Comparison of ENCODE assay signal across 15 cellular contexts in genomic region chr1:63611231-63611630, GRCh38. TPM values are rescaled to one million over a fixed set of nuclear protein-coding genes. Genes with fewer than 3 reads are reported as not detected.
A peak's percentile ranks its signal among the peaks of the same experiment; 100 is the strongest.
DNase-seq lines count a peak whose midpoint lies in the region; ATAC-seq and TF ChIP-seq lines count a peak whose summit lies in the region.
"Had no signal": no experiment of that assay in that cellular context is flagged by ENCODE, and none has a peak within 500 bp of the region (broad histone marks: within the 10 kb centered on the region; RNA-seq: fewer than 3 reads in every experiment).

No MANE protein-coding gene starts in this region.

- dilution Hi-C loops in IMR-90 (cut with HindIII; ENCODE audit: low sequenced_read_pairs, unreplicated experiment) = no loop called here

- H3K27ac ChIP-seq in IMR-90 (ENCODE audit: insufficient read depth, low read length) (no peak overlapping the region), adrenal gland (no peak overlapping the region), lower lobe of right lung (no peak overlapping the region), upper lobe of left lung (peak overlapping the region; percentile 5 to 55 (median 28)), H9 (ENCODE audit: insufficient read length, low read depth, low read length) (no peak overlapping the region)

- no peak overlapping the region for H2BK12ac ChIP-seq in H9 (ENCODE audit: insufficient read length, low read depth, low read length)

- H3K79me2 ChIP-seq in H9 (ENCODE audit: insufficient read depth, low read length) = no peaks in the 10 kb centered on the region

- TF ChIP-seq EP300 in upper lobe of left lung (IDR thresholded peaks at IDR 0.05) = no peak

- H3K4me1 ChIP-seq in IMR-90 (ENCODE audit: control insufficient read depth, insufficient read depth, low read length) = peaks cover 4% of the 10 kb centered on the region
- peaks cover 6 to 13% of the 10 kb centered on the region in 2 donors for H3K4me1 ChIP-seq in adrenal gland (replicated peaks in 1 of 2)
- H3K4me1 ChIP-seq in lower lobe of right lung = peaks cover 31% of the 10 kb centered on the region
- peaks cover 2 to 30% (median 18%) of the 10 kb centered on the region in 4 donors for H3K4me1 ChIP-seq in upper lobe of left lung
- peaks cover 6% of the 10 kb centered on the region for H3K4me1 ChIP-seq in H9 (ENCODE audit: insufficient read depth, low read length)

- H3K9ac ChIP-seq in IMR-90 (ENCODE audit: low read depth, low read length) (no peak overlapping the region), H9 (ENCODE audit: extremely low read depth, insufficient read length, low read length) (no peak overlapping the region)

- H3K23ac ChIP-seq in IMR-90 (ENCODE audit: low read depth, low read length) (no peak overlapping the region), H9 (ENCODE audit: insufficient read length, low read depth, low read length) (no peak overlapping the region)

- H3K14ac ChIP-seq in IMR-90 (replicated peaks; ENCODE audit: low read depth, low read length) = no peak overlapping the region
- no peak overlapping the region for H3K14ac ChIP-seq in H9 (ENCODE audit: insufficient read depth, low read length)

- 0 out of 2 replicates have a peak, but pooled peaks cover 4% of the 10 kb centered on the region for H3K9me1 ChIP-seq in IMR-90 (ENCODE audit: insufficient read depth, low read length)

- no peak overlapping the region for H2AFZ ChIP-seq in IMR-90 (replicated peaks; ENCODE audit: low read length, poor library complexity)
- H2AFZ ChIP-seq in H9 (ENCODE audit: low read length) = no peak overlapping the region

- H3K4ac ChIP-seq in IMR-90 (ENCODE audit: low read depth, low read length) = no peak overlapping the region
- H3K4ac ChIP-seq in H9 (ENCODE audit: low read depth, low read length) = no peak overlapping the region

- H3K4me3 ChIP-seq in IMR-90 (ENCODE audit: insufficient read depth, low read depth, low read length) = no peak overlapping the region
- H3K4me3 ChIP-seq in adrenal gland = no peak overlapping the region
- no peak overlapping the region for H3K4me3 ChIP-seq in lower lobe of right lung
- no peak overlapping the region for H3K4me3 ChIP-seq in upper lobe of left lung

- H2BK15ac ChIP-seq in IMR-90 (ENCODE audit: low read depth, low read length) (no peak overlapping the region), H9 (ENCODE audit: low read depth, low read length) (no peak overlapping the region)

- ATAC-seq in IMR-90 (ENCODE audit: low read depth) (peak; percentile 69), lower lobe of right lung (peak; percentile 30 to 50), upper lobe of left lung (ENCODE audit: low FRiP score in 2 of 2) (no peak)
- ATAC-seq: activated naive CD8-positive, alpha-beta T cell treated with anti-CD3 and anti-CD28 coated beads, Interleukin-2, amount 50 U/mL, for 24 hours; left ventricle myocardium superior; naive thymus-derived CD4-positive, alpha-beta T cell; T-helper 17 cell had no signal

- TF ChIP-seq CTCF in IMR-90 (conservative IDR thresholded peaks at IDR 0.05; ENCODE audit: low read depth, low read length) (no peak), adrenal gland (IDR thresholded peaks at IDR 0.05) (no peak), lower lobe of right lung (IDR thresholded peaks at IDR 0.05) (no peak), upper lobe of left lung (IDR thresholded peaks at IDR 0.05) (no peak), H9 (conservative IDR thresholded peaks at IDR 0.05) (no peak)

- POLR2A ChIA-PET in IMR-90 (lab: Charles Lee; ENCODE audit: unreplicated experiment) = no interaction called here

- H2BK5ac ChIP-seq in IMR-90 (ENCODE audit: low read depth, low read length, poor library complexity, severe bottlenecking) = no peak overlapping the region
- no peak overlapping the region for H2BK5ac ChIP-seq in H9 (ENCODE audit: insufficient read length, low read length)

- peaks cover 3% of the 10 kb centered on the region; the same call in 1 of the 2 replicates for H4K20me1 ChIP-seq in IMR-90 (ENCODE audit: insufficient read depth, low read length)
- H4K20me1 ChIP-seq in H9 (ENCODE audit: control insufficient read depth, insufficient read depth, insufficient read length) = no peaks in the 10 kb centered on the region

- H4K91ac ChIP-seq in IMR-90 (ENCODE audit: insufficient read depth, low read depth, low read length) (no peak overlapping the region), H9 (ENCODE audit: insufficient read length, low read depth, low read length) (no peak overlapping the region)

- no peak overlapping the region for H2BK120ac ChIP-seq in IMR-90 (ENCODE audit: low read depth, low read length)
- no peak overlapping the region for H2BK120ac ChIP-seq in H9 (ENCODE audit: low read depth, low read length, poor library complexity, severe bottlenecking)

- no peaks in the 10 kb centered on the region for H3K23me2 ChIP-seq in H9 (ENCODE audit: insufficient read length, low read depth, low read length, poor library complexity, severe bottlenecking)

- H3K9me3 ChIP-seq in IMR-90 (ENCODE audit: control insufficient read depth, insufficient read depth, low read length) = no peaks in the 10 kb centered on the region
- no peaks in the 10 kb centered on the region for H3K9me3 ChIP-seq in adrenal gland (replicated peaks in 1 of 3)
- no peaks in the 10 kb centered on the region for H3K9me3 ChIP-seq in lower lobe of right lung
- H3K9me3 ChIP-seq in upper lobe of left lung = no peaks in the 10 kb centered on the region
- no peaks in the 10 kb centered on the region for H3K9me3 ChIP-seq in H9 (ENCODE audit: control insufficient read depth, low read depth, low read length)

- H3K18ac ChIP-seq in IMR-90 (ENCODE audit: low read depth, low read length) = no peak overlapping the region
- H3K18ac ChIP-seq in H9 (ENCODE audit: insufficient read length, low read depth, low read length) = no peak overlapping the region

- TF ChIP-seq RAD21 in IMR-90 (IDR thresholded peaks at IDR 0.05; ENCODE audit: low read length) = no peak

- no peak overlapping the region for H3K4me2 ChIP-seq in IMR-90 (ENCODE audit: low read depth, low read length)
- no peak overlapping the region for H3K4me2 ChIP-seq in H9 (ENCODE audit: insufficient read depth, insufficient read length, low read length)

- H3K4me1 Mint-ChIP-seq in H9 = peaks cover 21 to 25% of the 10 kb centered on the region in 2 experiments
- H3K4me1 Mint-ChIP-seq: activated B cell treated with CpG ODN at 0.5 μM for 24 hours had no signal

- intact Hi-C loops in IMR-90 (cut with micrococcal nuclease) = no loop called here
- intact Hi-C loops in adrenal gland (cut with DNase I) = no loop called here
- intact Hi-C loops in lower lobe of right lung (cut with DNase I) = loop anchor here (10.0 kb wide), 2 partner anchors 514 to 634 kb away; no protein-coding TSS in a partner anchor

- H3K9me3 Mint-ChIP-seq in H9 = no peaks in the 10 kb centered on the region
- H3K9me3 Mint-ChIP-seq: activated B cell treated with CpG ODN at 0.5 μM for 24 hours; activated naive CD8-positive, alpha-beta T cell treated with anti-CD3 and anti-CD28 coated beads, Interleukin-2, amount 50 U/mL, for 24 hours; central memory CD8-positive, alpha-beta T cell; naive thymus-derived CD4-positive, alpha-beta T cell had no signal

- H2AK5ac ChIP-seq in IMR-90 (ENCODE audit: low read depth, low read length) (no peak overlapping the region), H9 (ENCODE audit: insufficient read length, low read length) (no peak overlapping the region)

- no peaks in the 10 kb centered on the region for H3K36me3 ChIP-seq in IMR-90 (ENCODE audit: control insufficient read depth, insufficient read depth, low read length)
- H3K36me3 ChIP-seq in adrenal gland (replicated peaks in 1 of 2) = no peaks in the 10 kb centered on the region
- no peaks in the 10 kb centered on the region for H3K36me3 ChIP-seq in lower lobe of right lung
- no peaks in the 10 kb centered on the region for H3K36me3 ChIP-seq in upper lobe of left lung

- H3K56ac ChIP-seq in IMR-90 (ENCODE audit: extremely low read depth, insufficient read depth, low read length) (no peak overlapping the region), H9 (ENCODE audit: insufficient read length, low read depth, low read length) (no peak overlapping the region)

- no peaks in the 10 kb centered on the region for H3K27me3 ChIP-seq in IMR-90 (ENCODE audit: control insufficient read depth, insufficient read depth, low read length)
- no peaks in the 10 kb centered on the region for H3K27me3 ChIP-seq in adrenal gland
- H3K27me3 ChIP-seq in lower lobe of right lung (ENCODE audit: low read depth) = no peaks in the 10 kb centered on the region
- H3K27me3 ChIP-seq in upper lobe of left lung = no peaks in the 10 kb centered on the region
- H3K27me3 ChIP-seq in H9 (ENCODE audit: insufficient read depth, low read length) = no peaks in the 10 kb centered on the region; the same call in 1 of the 2 replicates

- H3K36me3 Mint-ChIP-seq in H9 (ENCODE audit: insufficient read depth in 1 of 3, low read depth in 3 of 3) = no peaks in the 10 kb centered on the region
- H3K36me3 Mint-ChIP-seq: naive thymus-derived CD4-positive, alpha-beta T cell had no signal

- H4K8ac ChIP-seq in IMR-90 (ENCODE audit: low read depth in 2 of 2, low read length in 2 of 2) (no peak overlapping the region), H9 (replicated peaks; ENCODE audit: insufficient read length, low read depth, low read length) (no peak overlapping the region)

- no peak overlapping the region; a peak in 1 of 5 replicates for H3K4me3 Mint-ChIP-seq in H9
- H3K4me3 Mint-ChIP-seq: activated B cell treated with CpG ODN at 0.5 μM for 24 hours; activated naive CD8-positive, alpha-beta T cell treated with anti-CD3 and anti-CD28 coated beads, Interleukin-2, amount 50 U/mL, for 24 hours; central memory CD8-positive, alpha-beta T cell; naive thymus-derived CD4-positive, alpha-beta T cell; T-helper 17 cell had no signal

- peaks cover 3% of the 10 kb centered on the region; the same call in 1 of the 2 replicates for H3K27me3 Mint-ChIP-seq in H9 (ENCODE audit: low read depth)
- H3K27me3 Mint-ChIP-seq: activated B cell treated with CpG ODN at 0.5 μM for 24 hours; activated naive CD8-positive, alpha-beta T cell treated with anti-CD3 and anti-CD28 coated beads, Interleukin-2, amount 50 U/mL, for 24 hours; central memory CD8-positive, alpha-beta T cell; naive thymus-derived CD4-positive, alpha-beta T cell; T-helper 17 cell had no signal

- H2BK20ac ChIP-seq in IMR-90 (ENCODE audit: low read depth, low read length) = no peak overlapping the region
- no peak overlapping the region for H2BK20ac ChIP-seq in H9 (ENCODE audit: low read depth, low read length, poor library complexity, severe bottlenecking)

- BruUV-seq in IMR-90 (replicated peaks; lab: Mats Ljungman, UMichigan) = no TSS peak

- WGBS in IMR-90 (ENCODE audit: extremely low coverage in 2 of 2, insufficient read length in 1 of 2), 2 experiments = no CpG with 5 or more reads among the region's 3 CpGs
- 42 to 59% (median 52%) methylated on average over 3 of the region's 3 CpGs for WGBS in adrenal gland, 4 donors
- 57 to 74% methylated on average over 3 of the region's 3 CpGs for WGBS in upper lobe of left lung, 2 donors
- WGBS in H9 (ENCODE audit: extremely low coverage, insufficient read length, low lambda C conversion rate) = no CpG with 5 or more reads among the region's 3 CpGs

- no peak overlapping the region for H3K27ac Mint-ChIP-seq in H9
- H3K27ac Mint-ChIP-seq: activated B cell treated with CpG ODN at 0.5 μM for 24 hours; activated naive CD8-positive, alpha-beta T cell treated with anti-CD3 and anti-CD28 coated beads, Interleukin-2, amount 50 U/mL, for 24 hours had no signal

- no peak overlapping the region for H3T11ph ChIP-seq in H9 (ENCODE audit: low read length)

- H3K79me1 ChIP-seq in IMR-90 (ENCODE audit: low read depth in 1 of 2, low read length in 2 of 2) = peaks cover 10 to 19% of the 10 kb centered on the region in 2 experiments
- H3K79me1 ChIP-seq in H9 (ENCODE audit: insufficient read depth, low read depth, low read length, poor library complexity, severe bottlenecking) = no peaks in the 10 kb centered on the region

- TF ChIP-seq POLR2A in IMR-90 (IDR thresholded peaks at IDR 0.05; ENCODE audit: low read depth, low read length) (no peak), adrenal gland (IDR thresholded peaks at IDR 0.05) (no peak), upper lobe of left lung (IDR thresholded peaks at IDR 0.05) (no peak)

- in situ Hi-C loops in IMR-90 (cut with MboI; ENCODE audit: low sequenced_read_pairs) = loop anchor here (10.0 kb wide), 1 partner anchor 524 kb away; no protein-coding TSS in a partner anchor

- CTCF ChIA-PET in IMR-90 (lab: Yijun Ruan, JAX) = interaction anchor here (1.1 kb wide), 1 partner anchor 100 kb away, joined by 4 read pairs; no protein-coding TSS in a partner anchor

- peak; percentile 19 for DNase-seq in IMR-90
- DNase-seq in adrenal gland = peak in 4 of 7 donors; percentile 35 to 65 (median 50)
- no peak for DNase-seq in lower lobe of right lung
- peak in 1 of 2 donors; percentile 40 for DNase-seq in upper lobe of left lung
- no peak for DNase-seq in NCI-H1436 (lab: John Stamatoyannopoulos, UW)
- DNase-seq in SIG-M5 treated with dmso at 0.1 percent for 504 hours (lab: John Stamatoyannopoulos, UW; ENCODE audit: unreplicated experiment) = no peak
- DNase-seq in H9 = no peak
- DNase-seq: activated B cell treated with CpG ODN at 0.5 μM for 24 hours; activated naive CD8-positive, alpha-beta T cell treated with anti-CD3 and anti-CD28 coated beads, Interleukin-2, amount 50 U/mL, for 24 hours; left ventricle myocardium superior; naive thymus-derived CD4-positive, alpha-beta T cell; NCI-H1105; Right ventricle myocardium superior; T-helper 17 cell had no signal

- H2AK9ac ChIP-seq in IMR-90 (replicated peaks; ENCODE audit: low read depth, low read length, poor library complexity) = no peak overlapping the region

- no peak overlapping the region for H4K5ac ChIP-seq in IMR-90 (ENCODE audit: low read depth, low read length)
- H4K5ac ChIP-seq in H9 (ENCODE audit: insufficient read length, low read depth, low read length) = no peak overlapping the region

RNA-seq across cellular contexts. Expression of gene PGM1, which starts 18.0 kb away (rescaled TPM):
- 82.5 and 94.5 TPM in 2 replicates for total RNA-seq in IMR-90 (2012; rRNA removed)
- polyA plus RNA-seq in IMR-90 (2012; rRNA removed) = 35.8 and 42.6 TPM in 2 replicates
- polyA plus RNA-seq in IMR-90 (2012; cell fraction: cytosol; rRNA removed) = 31.9 and 32.3 TPM in 2 replicates
- polyA plus RNA-seq in IMR-90 (2012; cell fraction: nucleus; rRNA removed; ENCODE audit: low replicate concordance) = 12.6 and 24.0 TPM in 2 replicates
- total RNA-seq in adrenal gland = 100 to 1,000 TPM; 103 to 156 (median 136) TPM
- 100 to 1,000 TPM in 1 of 3 donors, 10 to 100 TPM in 2; 11.9 to 109 (median 15.5) TPM for polyA plus RNA-seq in adrenal gland
- total RNA-seq in lower lobe of right lung = 49.8 TPM
- total RNA-seq in upper lobe of left lung = 100 to 1,000 TPM in 1 of 6 donors, 10 to 100 TPM in 5; 25.1 to 101 (median 61.3) TPM
- total RNA-seq in H9 (2021) = 56.4 and 58.5 TPM in 2 replicates

Comparison
In these comparisons a context has a peak if more than half of its experiments do, and no peak if none do; other contexts are left out.
1. ATAC-seq: peak in IMR-90 (single experiment) and lower lobe of right lung (2 of 2); none in upper lobe of left lung (0 of 2).
2. DNase-seq: peak in IMR-90 (single experiment) and adrenal gland (4 of 7); none in lower lobe of right lung (single experiment), NCI-H1436 (single experiment), SIG-M5 treated with dmso at 0.1 percent for 504 hours (single experiment) and H9 (single experiment).
3. H3K27ac ChIP-seq: peak in upper lobe of left lung (4 of 4); none in IMR-90 (single experiment), adrenal gland (0 of 5), lower lobe of right lung (single experiment) and H9 (single experiment).